In the genomic region with DNA sequence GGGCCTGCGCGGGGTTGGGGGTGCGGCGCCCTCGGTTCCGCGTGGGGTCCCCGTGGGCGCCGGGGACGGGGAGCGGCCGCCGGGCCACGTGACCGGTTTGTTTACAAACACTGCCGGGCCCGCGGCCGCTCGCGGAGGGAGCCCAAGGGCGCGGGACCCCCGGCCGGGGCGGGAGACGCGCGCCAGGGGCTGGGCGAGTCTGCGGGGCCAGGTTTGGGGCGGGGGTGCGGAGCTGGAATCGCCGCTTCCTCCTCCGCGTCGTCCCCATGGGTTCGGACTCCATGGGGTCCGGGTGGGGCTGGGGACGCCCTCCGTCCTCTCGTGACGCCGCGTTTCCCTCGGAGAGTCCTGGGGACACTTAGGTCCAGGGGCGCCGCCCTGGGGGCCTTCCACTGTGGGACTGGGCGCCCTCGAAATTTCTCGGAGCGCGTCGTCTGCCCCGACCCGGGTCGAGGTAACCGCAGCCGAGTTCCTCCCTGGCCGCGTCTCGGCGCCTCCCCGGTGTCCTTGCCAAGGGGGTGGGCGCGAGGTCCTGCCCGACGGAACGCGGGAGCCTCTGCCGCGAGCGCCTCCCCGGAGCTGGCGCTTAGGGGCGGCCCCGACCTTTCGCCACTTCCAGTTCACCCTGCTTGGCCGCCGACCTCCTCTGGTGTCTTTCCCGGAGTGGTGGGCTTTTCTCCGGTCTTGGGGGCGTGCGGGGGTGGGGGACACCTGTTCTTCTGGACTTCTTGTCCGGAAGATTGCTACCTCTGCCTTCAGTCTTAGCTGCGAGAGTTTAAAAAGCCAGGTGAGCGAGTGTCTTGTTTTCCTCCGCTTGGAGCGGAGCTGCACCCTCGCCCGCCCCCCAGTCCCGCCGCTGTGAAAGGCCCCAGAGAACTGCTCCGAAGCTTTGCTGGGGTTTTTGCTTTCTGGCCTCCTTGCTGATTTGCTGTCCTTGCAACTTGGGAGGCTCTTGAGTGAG, we compare ENCODE assay signal across 8 cellular contexts. TPM values are rescaled to one million over a fixed set of nuclear protein-coding genes. Genes with fewer than 3 reads are reported as not detected.
DNase-seq lines count a peak whose midpoint lies in the region; ATAC-seq and TF ChIP-seq lines count a peak whose summit lies in the region.

No MANE protein-coding gene starts in this region.

- H3K4me3 ChIP-seq in BLaER1 treated with 17β-estradiol and CSF1 and Interleukin-3, amounts not matched to agents 10 nM and 100 nM, result peak overlapping the region; percentile 76 to 98 (median 96)
- H3K4me3 ChIP-seq in MG63, result peak overlapping the region; percentile 64
- peak overlapping the region; percentile 99 for H3K4me3 ChIP-seq in cardiac muscle cell
- peak overlapping the region; percentile 96 for H3K4me3 ChIP-seq in ovary

- H3K9me3 ChIP-seq in BLaER1 treated with 17β-estradiol and CSF1 and Interleukin-3, amounts not matched to agents 10 nM and 100 nM (replicated peaks in 1 of 11), result no peaks in the 10 kb centered on the region
- H3K9me3 ChIP-seq in MG63 (no peaks in the 10 kb centered on the region), cardiac muscle cell (ENCODE audit: low read depth) (no peaks in the 10 kb centered on the region), ovary (no peaks in the 10 kb centered on the region)

- peaks cover 0 to 13% (median 0%) of the 10 kb centered on the region in 11 experiments; a peak in 4 of 22 replicates for H3K27me3 ChIP-seq in BLaER1 treated with 17β-estradiol and CSF1 and Interleukin-3, amounts not matched to agents 10 nM and 100 nM
- peaks cover 16% of the 10 kb centered on the region for H3K27me3 ChIP-seq in MG63
- no peaks in the 10 kb centered on the region for H3K27me3 ChIP-seq in cardiac muscle cell
- no peaks in the 10 kb centered on the region for H3K27me3 ChIP-seq in ovary

- no peak for TF ChIP-seq EP300 in ovary (IDR thresholded peaks at IDR 0.05)

- peak overlapping the region; percentile 82 to 98 (median 87) for H3K9ac ChIP-seq in BLaER1 treated with 17β-estradiol and CSF1 and Interleukin-3, amounts not matched to agents 10 nM and 100 nM

- 0 to 1% (median 0%) methylated on average over 55 to 96 of the region's 96 CpGs for WGBS in ovary, 3 donors

- peaks cover 28 to 79% (median 53%) of the 10 kb centered on the region in 10 experiments for H3K4me1 ChIP-seq in BLaER1 treated with 17β-estradiol and CSF1 and Interleukin-3, amounts not matched to agents 10 nM and 100 nM
- H3K4me1 ChIP-seq in cardiac muscle cell (ENCODE audit: low read depth), result peaks cover 65% of the 10 kb centered on the region
- peaks cover 7% of the 10 kb centered on the region for H3K4me1 ChIP-seq in ovary (ENCODE audit: insufficient read depth)

- peaks cover 28 to 54% (median 45%) of the 10 kb centered on the region in 11 experiments; a peak in 21 of 22 replicates for H4K20me1 ChIP-seq in BLaER1 treated with 17β-estradiol and CSF1 and Interleukin-3, amounts not matched to agents 10 nM and 100 nM

- DNase-seq in MG63, result peak; percentile 45
- DNase-seq in activated naive CD4-positive, alpha-beta T cell treated with anti-CD3 and anti-CD28 coated beads, Interleukin-2, amount 50 U/mL, for 16 hours, result peak; percentile 28
- peak; percentile 45 to 51 for DNase-seq in cardiac muscle cell (ENCODE audit: low read depth in 1 of 2, low spot score in 1 of 2)
- DNase-seq in ovary, result peak; percentile 29 to 76 (median 57)
- DNase-seq in DMS114 treated with DMSO at 0.1 percent for 48 hours (lab: John Stamatoyannopoulos, UW; ENCODE audit: unreplicated experiment), result no peak
- no peak for DNase-seq in NCI-H2227 (lab: John Stamatoyannopoulos, UW; ENCODE audit: unreplicated experiment)

- ATAC-seq in GM21367 (IDR thresholded peaks at IDR 0.05; ENCODE audit: unreplicated experiment), result peak; percentile 21

- TF ChIP-seq POLR2A in ovary (IDR thresholded peaks at IDR 0.05), result peak; percentile 7

- TF ChIP-seq CTCF in cardiac muscle cell (IDR thresholded peaks at IDR 0.05; ENCODE audit: low read depth, low read length), result no peak
- no peak for TF ChIP-seq CTCF in ovary (IDR thresholded peaks at IDR 0.05)

- peak overlapping the region; percentile 60 to 94 (median 83) for H3K27ac ChIP-seq in BLaER1 treated with 17β-estradiol and CSF1 and Interleukin-3, amounts not matched to agents 10 nM and 100 nM
- H3K27ac ChIP-seq in cardiac muscle cell (peak overlapping the region; percentile 94), ovary (peak overlapping the region; percentile 75 to 85)

- peak overlapping the region; percentile 81 to 97 (median 91) for H3K4me2 ChIP-seq in BLaER1 treated with 17β-estradiol and CSF1 and Interleukin-3, amounts not matched to agents 10 nM and 100 nM

- intact Hi-C loops in ovary (cut with DNase I), result loop anchor here in 2 of 4 donors (2.0 to 5.0 kb wide), 3 partner anchors 35 to 109 kb away; no protein-coding TSS in a partner anchor

- no peaks in the 10 kb centered on the region for H3K36me3 ChIP-seq in BLaER1 treated with 17β-estradiol and CSF1 and Interleukin-3, amounts not matched to agents 10 nM and 100 nM
- H3K36me3 ChIP-seq in MG63 (no peaks in the 10 kb centered on the region), cardiac muscle cell (no peaks in the 10 kb centered on the region), ovary (no peaks in the 10 kb centered on the region)

RNA-seq across cellular contexts. Expression of gene YPEL2, which starts 0.8 kb away (rescaled TPM):
- 1.4 and 1.9 TPM in 2 replicates for total RNA-seq in MG63 (2014; rRNA removed; shearing (Covaris generic); ENCODE audit: low replicate concordance)
- total RNA-seq in cardiac muscle cell, result 48.7 and 80.7 TPM in 2 replicates
- 79.3 and 95.5 TPM in 2 replicates for polyA plus RNA-seq in cardiac muscle cell
- total RNA-seq in ovary, result 10 to 100 TPM in 4 of 7 donors, 1 to 10 TPM in 3; 6.6 to 28.1 (median 10.6) TPM
- polyA plus RNA-seq in ovary, result 10 to 100 TPM in 1 of 2 donors, 1 to 10 TPM in 1; 9.1 to 14.0 TPM

Comparison
In these comparisons a context has a peak if more than half of its experiments do, and no peak if none do; other contexts are left out.
1. DNase-seq: peak in MG63 (single experiment), activated naive CD4-positive, alpha-beta T cell treated with anti-CD3 and anti-CD28 coated beads, Interleukin-2, amount 50 U/mL, for 16 hours (single experiment), cardiac muscle cell (2 of 2) and ovary (5 of 5); none in DMS114 treated with DMSO at 0.1 percent for 48 hours (single experiment) and NCI-H2227 (single experiment).
2. Peak in every context shown above with its lines, with median percentiles within 50 percentile points of each other: H3K27ac ChIP-seq and H3K4me3 ChIP-seq.